Comparison of ENCODE assay signal across 8 cellular contexts in the genomic region with DNA sequence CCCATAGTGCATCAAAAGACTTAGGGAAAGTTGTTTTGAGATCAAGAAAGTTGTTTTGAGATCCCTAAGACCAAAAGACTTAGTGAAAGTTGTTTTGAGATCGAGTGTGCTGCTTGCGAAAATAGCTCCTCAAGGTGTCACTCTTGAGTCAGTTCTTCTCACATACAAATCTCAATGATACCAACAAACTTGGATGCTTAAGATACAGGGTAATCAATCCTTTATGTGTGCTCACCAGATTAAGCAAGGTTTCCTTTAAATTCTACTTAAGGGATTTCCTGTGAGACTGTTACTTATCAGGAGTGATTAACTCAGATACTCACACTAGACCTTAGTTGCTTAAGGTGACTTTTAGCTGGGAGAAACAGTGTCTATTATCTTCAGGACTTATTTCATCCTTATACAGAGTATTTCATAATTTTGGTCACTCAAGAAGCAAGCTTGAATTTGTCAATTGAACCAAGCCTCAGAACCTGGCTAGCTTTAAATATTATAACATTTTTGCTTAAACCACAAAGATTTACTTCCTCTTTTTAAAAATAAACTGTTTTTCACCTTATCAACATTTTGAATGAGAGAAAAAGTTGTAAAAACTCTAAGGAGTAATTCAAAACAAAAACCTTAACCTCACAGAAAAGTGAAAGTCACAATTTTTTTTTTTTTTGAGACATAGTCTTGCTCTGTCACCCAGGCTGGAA. TPM values are rescaled to one million over a fixed set of nuclear protein-coding genes. Genes with fewer than 3 reads are reported as not detected.
DNase-seq lines count a peak whose midpoint lies in the region; ATAC-seq and TF ChIP-seq lines count a peak whose summit lies in the region.

No MANE protein-coding gene starts in this region.

- H3K36me3 Mint-ChIP-seq in activated T-helper 1 cell treated with anti-CD3 and anti-CD28 coated beads, Interleukin-12 subunit alpha, Interleukin-12 subunit beta, Interleukin-2, Interleukin-4 antibody, amounts not matched to agents 30 ng/mL and 10 ng/mL and 1 ng/mL, durations not matched to agents 14 hours and 24 hours and 36 hours (ENCODE audit: low read depth): no peaks in the 10 kb centered on the region

- H3K4me1 Mint-ChIP-seq in activated T-helper 1 cell treated with anti-CD3 and anti-CD28 coated beads, Interleukin-12 subunit alpha, Interleukin-12 subunit beta, Interleukin-2, Interleukin-4 antibody, amounts not matched to agents 30 ng/mL and 10 ng/mL and 1 ng/mL, durations not matched to agents 14 hours and 24 hours and 36 hours (ENCODE audit: low read depth): peaks cover 13% of the 10 kb centered on the region

- no peak overlapping the region for H3K27ac ChIP-seq in 22Rv1

- H3K9me3 Mint-ChIP-seq in activated T-helper 1 cell treated with anti-CD3 and anti-CD28 coated beads, Interleukin-12 subunit alpha, Interleukin-12 subunit beta, Interleukin-2, Interleukin-4 antibody, amounts not matched to agents 30 ng/mL and 10 ng/mL and 1 ng/mL, durations not matched to agents 14 hours and 24 hours and 36 hours: no peaks in the 10 kb centered on the region

- peak; percentile 50 for DNase-seq in Daoy (ENCODE audit: low read depth)
- DNase-seq in NCI-H446 (lab: John Stamatoyannopoulos, UW): peak; percentile 32 to 56
- DNase-seq in activated T-helper 1 cell treated with anti-CD3 and anti-CD28 coated beads, Interleukin-12 subunit alpha, Interleukin-12 subunit beta, Interleukin-2, Interleukin-4 antibody, amounts not matched to agents 30 ng/mL and 10 ng/mL and 1 ng/mL, durations not matched to agents 14 hours and 24 hours and 36 hours (ENCODE audit: low spot score): peak; percentile 21
- DNase-seq in glomerular endothelial cell (ENCODE audit: extremely low read depth, low read depth, low spot score): peak; percentile 50
- peak; percentile 40 for DNase-seq in retina
- DNase-seq in activated effector memory CD4-positive, alpha-beta T cell treated with Interleukin-2 at 50 U/mL for 16 hours: no peak

- H3K27ac Mint-ChIP-seq in activated T-helper 1 cell treated with anti-CD3 and anti-CD28 coated beads, Interleukin-12 subunit alpha, Interleukin-12 subunit beta, Interleukin-2, Interleukin-4 antibody, amounts not matched to agents 30 ng/mL and 10 ng/mL and 1 ng/mL, durations not matched to agents 14 hours and 24 hours and 36 hours: peak overlapping the region; percentile 21

- no peak overlapping the region for H3K4me3 Mint-ChIP-seq in activated T-helper 1 cell treated with anti-CD3 and anti-CD28 coated beads, Interleukin-12 subunit alpha, Interleukin-12 subunit beta, Interleukin-2, Interleukin-4 antibody, amounts not matched to agents 30 ng/mL and 10 ng/mL and 1 ng/mL, durations not matched to agents 14 hours and 24 hours and 36 hours

- H3K27me3 Mint-ChIP-seq in activated T-helper 1 cell treated with anti-CD3 and anti-CD28 coated beads, Interleukin-12 subunit alpha, Interleukin-12 subunit beta, Interleukin-2, Interleukin-4 antibody, amounts not matched to agents 30 ng/mL and 10 ng/mL and 1 ng/mL, durations not matched to agents 14 hours and 24 hours and 36 hours (ENCODE audit: insufficient read depth): peaks cover 12% of the 10 kb centered on the region

- peak; percentile 66 for ATAC-seq in HG02970 (IDR thresholded peaks at IDR 0.05; ENCODE audit: low FRiP score, unreplicated experiment)

- intact Hi-C loops in activated T-helper 1 cell treated with anti-CD3 and anti-CD28 coated beads, Interleukin-12 subunit alpha, Interleukin-12 subunit beta, Interleukin-2, Interleukin-4 antibody, amounts not matched to agents 30 ng/mL and 10 ng/mL and 1 ng/mL, durations not matched to agents 14 hours and 24 hours and 36 hours (cut with micrococcal nuclease): loop anchor here (1.0 to 5.0 kb wide), 6 partner anchors 34 to 251 kb away; no protein-coding TSS in a partner anchor

- TF ChIP-seq CTCF in 22Rv1 (IDR thresholded peaks at IDR 0.05): peak; percentile 85

RNA-seq across cellular contexts. Expression of a gene that starts 8.0 kb away (rescaled TPM):
- total RNA-seq in Daoy (2014; rRNA removed; shearing (Covaris generic)): 10.0 and 15.8 TPM in 2 replicates
- 18.2 and 19.9 TPM in 2 replicates for total RNA-seq in activated T-helper 1 cell treated with anti-CD3 and anti-CD28 coated beads, Interleukin-12 subunit alpha, Interleukin-12 subunit beta, Interleukin-2, Interleukin-4 antibody, amounts not matched to agents 30 ng/mL and 10 ng/mL and 1 ng/mL, durations not matched to agents 14 hours and 24 hours and 36 hours
- total RNA-seq in glomerular endothelial cell: 11.0 and 11.4 TPM in 2 replicates

RNA-seq across cellular contexts. Expression of a gene that starts 56.2 kb away (rescaled TPM):
- 57.9 and 74.3 TPM in 2 replicates for total RNA-seq in Daoy (2014; rRNA removed; shearing (Covaris generic))
- total RNA-seq in activated T-helper 1 cell treated with anti-CD3 and anti-CD28 coated beads, Interleukin-12 subunit alpha, Interleukin-12 subunit beta, Interleukin-2, Interleukin-4 antibody, amounts not matched to agents 30 ng/mL and 10 ng/mL and 1 ng/mL, durations not matched to agents 14 hours and 24 hours and 36 hours: 101 and 110 TPM in 2 replicates
- 70.6 and 70.7 TPM in 2 replicates for total RNA-seq in glomerular endothelial cell
